19 cellular contexts compared by ENCODE assay signal in genomic region chr2:18078206-18078605, GRCh38.
"Had no signal": no experiment of that assay in that cellular context is flagged by ENCODE, and none has a peak within 500 bp of the region (broad histone marks: within the 10 kb centered on the region; RNA-seq: fewer than 3 reads in every experiment).

No MANE protein-coding gene starts in this region.

- ATAC-seq: activated T-cell treated with anti-CD3 and anti-CD28 coated beads, Interleukin-2, amount 50 U/mL, for 72 hours; effector memory CD8-positive, alpha-beta T cell; esophagus mucosa; natural killer cell; upper lobe of right lung had no signal

- H3K27me3 ChIP-seq: sigmoid colon, upper lobe of right lung had no signal

- DNase-seq: activated CD4-positive, alpha-beta memory T cell treated with anti-CD3 and anti-CD28 coated beads, Interleukin-2, amount 10 ng/mL, durations not matched to agents 7 days and 5 days; activated CD4-positive, alpha-beta T cell treated with anti-CD3 and anti-CD28 coated beads for 48 hours; activated effector memory CD4-positive, alpha-beta T cell treated with Interleukin-2 at 50 U/mL for 16 hours; activated naive CD4-positive, alpha-beta T cell treated with anti-CD3 and anti-CD28 coated beads for 36 hours; activated naive CD8-positive, alpha-beta T cell treated with anti-CD3 and anti-CD28 coated beads, Interleukin-2, amount 10 ng/mL, durations not matched to agents 7 days and 5 days; activated T-cell treated with anti-CD3 and anti-CD28 coated beads, Interleukin-2, amount 50 U/mL, for 72 hours; central memory CD4-positive, alpha-beta T cell; dorsolateral prefrontal cortex; effector memory CD8-positive, alpha-beta T cell; glutamatergic neuron; hippocampal formation; left ventricle myocardium inferior; natural killer cell; sigmoid colon; stimulated activated CD4-positive, alpha-beta T cell treated with anti-CD3 and anti-CD28 coated beads, Interleukin-4, amount 100 ng/mL, for 24 hours; stimulated activated naive CD4-positive, alpha-beta T cell treated with Interleukin-2 at 50 U/mL for 16 hours; T-helper 9 cell; upper lobe of right lung had no signal

- H3K4me3 ChIP-seq: dorsolateral prefrontal cortex, left ventricle myocardium inferior, sigmoid colon, upper lobe of right lung had no signal

- H3K36me3 ChIP-seq: left ventricle myocardium inferior, sigmoid colon, upper lobe of right lung had no signal

- H3K4me1 ChIP-seq: left ventricle myocardium inferior, upper lobe of right lung had no signal

- H3K27ac ChIP-seq: dorsolateral prefrontal cortex, left ventricle myocardium inferior, sigmoid colon, upper lobe of right lung had no signal

- H3K9me3 ChIP-seq: sigmoid colon, upper lobe of right lung had no signal
